ENCODE assay signal across 16 cellular contexts in the genomic region with DNA sequence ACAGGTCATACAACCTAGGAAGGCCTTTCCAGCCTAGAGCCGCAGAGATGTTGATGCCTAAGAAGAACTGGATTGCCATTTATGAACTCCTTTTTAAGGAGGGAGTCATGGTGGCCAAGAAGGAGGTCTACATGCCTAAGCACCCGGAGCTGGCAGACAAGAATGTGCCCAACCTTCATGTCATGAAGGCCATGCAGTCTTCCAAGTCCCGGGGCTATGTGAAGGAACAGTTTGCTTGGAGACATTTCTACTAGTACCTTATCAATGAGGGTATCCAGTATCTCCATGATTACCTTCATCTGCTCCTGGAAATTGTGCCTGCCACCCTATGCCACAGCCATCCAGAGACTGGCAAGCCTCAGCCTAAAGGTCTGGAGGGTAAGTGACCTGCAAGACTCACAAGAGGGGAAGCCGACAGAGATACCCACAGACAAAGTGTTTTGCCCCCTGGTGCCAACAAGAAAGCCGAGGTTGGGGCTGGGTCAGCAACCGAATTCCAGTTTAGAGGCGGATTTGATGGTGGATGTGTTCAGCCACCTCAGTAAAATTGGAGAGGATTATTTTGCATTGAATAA.
"Had no signal": no experiment of that assay in that cellular context is flagged by ENCODE, and none has a peak within 500 bp of the region (broad histone marks: within the 10 kb centered on the region; RNA-seq: fewer than 3 reads in every experiment).

No MANE protein-coding gene starts in this region.

- H3K27me3 ChIP-seq: dorsolateral prefrontal cortex, esophagus muscularis mucosa, foreskin keratinocyte, heart left ventricle, left lung had no signal

- H3K4me1 ChIP-seq: esophagus muscularis mucosa, foreskin keratinocyte, gastroesophageal sphincter, heart left ventricle, left lung, lower lobe of right lung had no signal

- H3K27ac ChIP-seq: coronary artery, dorsolateral prefrontal cortex, esophagus muscularis mucosa, foreskin keratinocyte, gastroesophageal sphincter, heart left ventricle, left lung, lower lobe of right lung had no signal

- ATAC-seq: foreskin keratinocyte, gastroesophageal sphincter, heart left ventricle, left cardiac atrium, left lung, left ventricle myocardium superior, lower lobe of right lung had no signal

- H3K4me3 ChIP-seq: coronary artery, dorsolateral prefrontal cortex, esophagus muscularis mucosa, gastroesophageal sphincter, heart left ventricle, left lung, lower lobe of right lung had no signal

- H3K36me3 ChIP-seq: esophagus muscularis mucosa, gastroesophageal sphincter, heart left ventricle, left lung, lower lobe of right lung had no signal

- DNase-seq: dermis blood vessel endothelial cell; dorsolateral prefrontal cortex; effector CD4-positive, alpha-beta T cell; effector memory CD4-positive, alpha-beta T cell; foreskin keratinocyte; heart left ventricle; hippocampal formation; left cardiac atrium; left lung; left ventricle myocardium superior; lower lobe of right lung; mesenchymal stem cell; midbrain had no signal
